Comparison of ENCODE assay signal across 1 cellular context in genomic region chr3:16516695-16517481, GRCh38.
TF ChIP-seq lines count a peak whose summit lies in the region.

No MANE protein-coding gene starts in this region.

TF ChIP-seq in GM12878, 131 proteins besides CTCF, POLR2A, EP300 and RAD21 (continued from another document and continues in another):
- TF ChIP-seq IRF5 (IDR thresholded peaks at IDR 0.05; ENCODE audit: borderline replicate concordance) (no peak), BHLHE40 (IDR thresholded peaks at IDR 0.05; ENCODE audit: borderline replicate concordance in 1 of 2, low read depth in 2 of 2, low read length in 1 of 2) (peak; percentile 38 to 78; a peak in 3 of 4 replicates), EED (IDR thresholded peaks at IDR 0.05; ENCODE audit: low read depth) (peak; percentile 71), RFX5 (IDR thresholded peaks at IDR 0.05; ENCODE audit: low read depth, low read length) (no peak), WRNIP1 (IDR thresholded peaks at IDR 0.05; ENCODE audit: borderline replicate concordance, low read depth, low read length) (no peak), NFIC (IDR thresholded peaks at IDR 0.05; ENCODE audit: low read depth, low read length) (no peak), ZNF384 (IDR thresholded peaks at IDR 0.05; ENCODE audit: borderline replicate concordance, low read depth, low read length) (peak; percentile 87), TAF1 (IDR thresholded peaks at IDR 0.05; ENCODE audit: borderline replicate concordance, low read depth, low read length) (0 out of 2 replicates have a peak, but pooled peaks have one; percentile 31), TCF3 (IDR thresholded peaks at IDR 0.05; ENCODE audit: borderline replicate concordance, insufficient read depth, low read depth, low read length) (no peak; the same call in 1 of the 2 replicates), RUNX3 (IDR thresholded peaks at IDR 0.05; ENCODE audit: low read length) (no peak), ZBTB33 (IDR thresholded peaks at IDR 0.05) (no peak), SMAD1 (IDR thresholded peaks at IDR 0.05; ENCODE audit: low read depth, partially characterized antibody) (no peak), PAX5 (IDR thresholded peaks at IDR 0.05; ENCODE audit: borderline replicate concordance, low read depth, low read length) (peak; percentile 67; the same call in 1 of the 2 replicates), FOS (IDR thresholded peaks at IDR 0.05; ENCODE audit: borderline replicate concordance, extremely low read depth, insufficient read length) (no peak), CREM (IDR thresholded peaks at IDR 0.05; ENCODE audit: low read depth) (0 out of 2 replicates have a peak, but pooled peaks have one; percentile 46), NFYA (IDR thresholded peaks at IDR 0.05; ENCODE audit: borderline replicate concordance, low read depth, low read length) (no peak), YBX1 (IDR thresholded peaks at IDR 0.05) (no peak), RBBP5 (conservative IDR thresholded peaks at IDR 0.05) (no peak), MTA2 (IDR thresholded peaks at IDR 0.05; ENCODE audit: low read depth) (peak; percentile 61), CEBPB (IDR thresholded peaks at IDR 0.05; ENCODE audit: borderline replicate concordance in 1 of 2, low read depth in 2 of 2, low read length in 2 of 2) (no peak), MAX (IDR thresholded peaks at IDR 0.05; ENCODE audit: low read depth, low read length) (no peak), SKIL (IDR thresholded peaks at IDR 0.05; ENCODE audit: low read depth, poor library complexity, severe bottlenecking) (no peak)
- TF ChIP-seq, protein P1, sequence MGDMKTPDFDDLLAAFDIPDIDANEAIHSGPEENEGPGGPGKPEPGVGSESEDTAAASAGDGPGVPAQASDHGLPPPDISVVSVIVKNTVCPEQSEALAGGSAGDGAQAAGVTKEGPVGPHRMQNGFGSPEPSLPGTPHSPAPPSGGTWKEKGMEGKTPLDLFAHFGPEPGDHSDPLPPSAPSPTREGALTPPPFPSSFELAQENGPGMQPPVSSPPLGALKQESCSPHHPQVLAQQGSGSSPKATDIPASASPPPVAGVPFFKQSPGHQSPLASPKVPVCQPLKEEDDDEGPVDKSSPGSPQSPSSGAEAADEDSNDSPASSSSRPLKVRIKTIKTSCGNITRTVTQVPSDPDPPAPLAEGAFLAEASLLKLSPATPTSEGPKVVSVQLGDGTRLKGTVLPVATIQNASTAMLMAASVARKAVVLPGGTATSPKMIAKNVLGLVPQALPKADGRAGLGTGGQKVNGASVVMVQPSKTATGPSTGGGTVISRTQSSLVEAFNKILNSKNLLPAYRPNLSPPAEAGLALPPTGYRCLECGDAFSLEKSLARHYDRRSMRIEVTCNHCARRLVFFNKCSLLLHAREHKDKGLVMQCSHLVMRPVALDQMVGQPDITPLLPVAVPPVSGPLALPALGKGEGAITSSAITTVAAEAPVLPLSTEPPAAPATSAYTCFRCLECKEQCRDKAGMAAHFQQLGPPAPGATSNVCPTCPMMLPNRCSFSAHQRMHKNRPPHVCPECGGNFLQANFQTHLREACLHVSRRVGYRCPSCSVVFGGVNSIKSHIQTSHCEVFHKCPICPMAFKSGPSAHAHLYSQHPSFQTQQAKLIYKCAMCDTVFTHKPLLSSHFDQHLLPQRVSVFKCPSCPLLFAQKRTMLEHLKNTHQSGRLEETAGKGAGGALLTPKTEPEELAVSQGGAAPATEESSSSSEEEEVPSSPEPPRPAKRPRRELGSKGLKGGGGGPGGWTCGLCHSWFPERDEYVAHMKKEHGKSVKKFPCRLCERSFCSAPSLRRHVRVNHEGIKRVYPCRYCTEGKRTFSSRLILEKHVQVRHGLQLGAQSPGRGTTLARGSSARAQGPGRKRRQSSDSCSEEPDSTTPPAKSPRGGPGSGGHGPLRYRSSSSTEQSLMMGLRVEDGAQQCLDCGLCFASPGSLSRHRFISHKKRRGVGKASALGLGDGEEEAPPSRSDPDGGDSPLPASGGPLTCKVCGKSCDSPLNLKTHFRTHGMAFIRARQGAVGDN (IDR thresholded peaks at IDR 0.05), result peak; percentile 96
- TF ChIP-seq, protein P2, sequence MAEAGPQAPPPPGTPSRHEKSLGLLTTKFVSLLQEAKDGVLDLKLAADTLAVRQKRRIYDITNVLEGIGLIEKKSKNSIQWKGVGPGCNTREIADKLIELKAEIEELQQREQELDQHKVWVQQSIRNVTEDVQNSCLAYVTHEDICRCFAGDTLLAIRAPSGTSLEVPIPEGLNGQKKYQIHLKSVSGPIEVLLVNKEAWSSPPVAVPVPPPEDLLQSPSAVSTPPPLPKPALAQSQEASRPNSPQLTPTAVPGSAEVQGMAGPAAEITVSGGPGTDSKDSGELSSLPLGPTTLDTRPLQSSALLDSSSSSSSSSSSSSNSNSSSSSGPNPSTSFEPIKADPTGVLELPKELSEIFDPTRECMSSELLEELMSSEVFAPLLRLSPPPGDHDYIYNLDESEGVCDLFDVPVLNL (IDR thresholded peaks at IDR 0.05; ENCODE audit: low read depth, low read length), result no peak
- TF ChIP-seq, protein P3, sequence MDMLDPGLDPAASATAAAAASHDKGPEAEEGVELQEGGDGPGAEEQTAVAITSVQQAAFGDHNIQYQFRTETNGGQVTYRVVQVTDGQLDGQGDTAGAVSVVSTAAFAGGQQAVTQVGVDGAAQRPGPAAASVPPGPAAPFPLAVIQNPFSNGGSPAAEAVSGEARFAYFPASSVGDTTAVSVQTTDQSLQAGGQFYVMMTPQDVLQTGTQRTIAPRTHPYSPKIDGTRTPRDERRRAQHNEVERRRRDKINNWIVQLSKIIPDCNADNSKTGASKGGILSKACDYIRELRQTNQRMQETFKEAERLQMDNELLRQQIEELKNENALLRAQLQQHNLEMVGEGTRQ (IDR thresholded peaks at IDR 0.05; ENCODE audit: borderline replicate concordance, low read depth, low read length), result no peak
- TF ChIP-seq, protein P4, sequence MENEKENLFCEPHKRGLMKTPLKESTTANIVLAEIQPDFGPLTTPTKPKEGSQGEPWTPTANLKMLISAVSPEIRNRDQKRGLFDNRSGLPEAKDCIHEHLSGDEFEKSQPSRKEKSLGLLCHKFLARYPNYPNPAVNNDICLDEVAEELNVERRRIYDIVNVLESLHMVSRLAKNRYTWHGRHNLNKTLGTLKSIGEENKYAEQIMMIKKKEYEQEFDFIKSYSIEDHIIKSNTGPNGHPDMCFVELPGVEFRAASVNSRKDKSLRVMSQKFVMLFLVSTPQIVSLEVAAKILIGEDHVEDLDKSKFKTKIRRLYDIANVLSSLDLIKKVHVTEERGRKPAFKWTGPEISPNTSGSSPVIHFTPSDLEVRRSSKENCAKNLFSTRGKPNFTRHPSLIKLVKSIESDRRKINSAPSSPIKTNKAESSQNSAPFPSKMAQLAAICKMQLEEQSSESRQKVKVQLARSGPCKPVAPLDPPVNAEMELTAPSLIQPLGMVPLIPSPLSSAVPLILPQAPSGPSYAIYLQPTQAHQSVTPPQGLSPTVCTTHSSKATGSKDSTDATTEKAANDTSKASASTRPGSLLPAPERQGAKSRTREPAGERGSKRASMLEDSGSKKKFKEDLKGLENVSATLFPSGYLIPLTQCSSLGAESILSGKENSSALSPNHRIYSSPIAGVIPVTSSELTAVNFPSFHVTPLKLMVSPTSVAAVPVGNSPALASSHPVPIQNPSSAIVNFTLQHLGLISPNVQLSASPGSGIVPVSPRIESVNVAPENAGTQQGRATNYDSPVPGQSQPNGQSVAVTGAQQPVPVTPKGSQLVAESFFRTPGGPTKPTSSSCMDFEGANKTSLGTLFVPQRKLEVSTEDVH (IDR thresholded peaks at IDR 0.05; ENCODE audit: low read depth, partially characterized antibody), result no peak
- TF ChIP-seq, protein P5, sequence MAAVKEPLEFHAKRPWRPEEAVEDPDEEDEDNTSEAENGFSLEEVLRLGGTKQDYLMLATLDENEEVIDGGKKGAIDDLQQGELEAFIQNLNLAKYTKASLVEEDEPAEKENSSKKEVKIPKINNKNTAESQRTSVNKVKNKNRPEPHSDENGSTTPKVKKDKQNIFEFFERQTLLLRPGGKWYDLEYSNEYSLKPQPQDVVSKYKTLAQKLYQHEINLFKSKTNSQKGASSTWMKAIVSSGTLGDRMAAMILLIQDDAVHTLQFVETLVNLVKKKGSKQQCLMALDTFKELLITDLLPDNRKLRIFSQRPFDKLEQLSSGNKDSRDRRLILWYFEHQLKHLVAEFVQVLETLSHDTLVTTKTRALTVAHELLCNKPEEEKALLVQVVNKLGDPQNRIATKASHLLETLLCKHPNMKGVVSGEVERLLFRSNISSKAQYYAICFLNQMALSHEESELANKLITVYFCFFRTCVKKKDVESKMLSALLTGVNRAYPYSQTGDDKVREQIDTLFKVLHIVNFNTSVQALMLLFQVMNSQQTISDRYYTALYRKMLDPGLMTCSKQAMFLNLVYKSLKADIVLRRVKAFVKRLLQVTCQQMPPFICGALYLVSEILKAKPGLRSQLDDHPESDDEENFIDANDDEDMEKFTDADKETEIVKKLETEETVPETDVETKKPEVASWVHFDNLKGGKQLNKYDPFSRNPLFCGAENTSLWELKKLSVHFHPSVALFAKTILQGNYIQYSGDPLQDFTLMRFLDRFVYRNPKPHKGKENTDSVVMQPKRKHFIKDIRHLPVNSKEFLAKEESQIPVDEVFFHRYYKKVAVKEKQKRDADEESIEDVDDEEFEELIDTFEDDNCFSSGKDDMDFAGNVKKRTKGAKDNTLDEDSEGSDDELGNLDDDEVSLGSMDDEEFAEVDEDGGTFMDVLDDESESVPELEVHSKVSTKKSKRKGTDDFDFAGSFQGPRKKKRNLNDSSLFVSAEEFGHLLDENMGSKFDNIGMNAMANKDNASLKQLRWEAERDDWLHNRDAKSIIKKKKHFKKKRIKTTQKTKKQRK (IDR thresholded peaks at IDR 0.05; ENCODE audit: low read depth, low read length), result no peak; the same call in 1 of the 2 replicates
- TF ChIP-seq, protein P6, sequence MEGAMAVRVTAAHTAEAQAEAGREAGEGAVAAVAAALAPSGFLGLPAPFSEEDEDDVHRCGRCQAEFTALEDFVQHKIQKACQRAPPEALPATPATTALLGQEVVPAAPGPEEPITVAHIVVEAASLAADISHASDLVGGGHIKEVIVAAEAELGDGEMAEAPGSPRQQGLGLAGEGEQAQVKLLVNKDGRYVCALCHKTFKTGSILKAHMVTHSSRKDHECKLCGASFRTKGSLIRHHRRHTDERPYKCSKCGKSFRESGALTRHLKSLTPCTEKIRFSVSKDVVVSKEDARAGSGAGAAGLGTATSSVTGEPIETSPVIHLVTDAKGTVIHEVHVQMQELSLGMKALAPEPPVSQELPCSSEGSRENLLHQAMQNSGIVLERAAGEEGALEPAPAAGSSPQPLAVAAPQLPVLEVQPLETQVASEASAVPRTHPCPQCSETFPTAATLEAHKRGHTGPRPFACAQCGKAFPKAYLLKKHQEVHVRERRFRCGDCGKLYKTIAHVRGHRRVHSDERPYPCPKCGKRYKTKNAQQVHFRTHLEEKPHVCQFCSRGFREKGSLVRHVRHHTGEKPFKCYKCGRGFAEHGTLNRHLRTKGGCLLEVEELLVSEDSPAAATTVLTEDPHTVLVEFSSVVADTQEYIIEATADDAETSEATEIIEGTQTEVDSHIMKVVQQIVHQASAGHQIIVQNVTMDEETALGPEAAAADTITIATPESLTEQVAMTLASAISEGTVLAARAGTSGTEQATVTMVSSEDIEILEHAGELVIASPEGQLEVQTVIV (IDR thresholded peaks at IDR 0.05; ENCODE audit: borderline replicate concordance, partially characterized antibody), result no peak
- TF ChIP-seq, protein P7, sequence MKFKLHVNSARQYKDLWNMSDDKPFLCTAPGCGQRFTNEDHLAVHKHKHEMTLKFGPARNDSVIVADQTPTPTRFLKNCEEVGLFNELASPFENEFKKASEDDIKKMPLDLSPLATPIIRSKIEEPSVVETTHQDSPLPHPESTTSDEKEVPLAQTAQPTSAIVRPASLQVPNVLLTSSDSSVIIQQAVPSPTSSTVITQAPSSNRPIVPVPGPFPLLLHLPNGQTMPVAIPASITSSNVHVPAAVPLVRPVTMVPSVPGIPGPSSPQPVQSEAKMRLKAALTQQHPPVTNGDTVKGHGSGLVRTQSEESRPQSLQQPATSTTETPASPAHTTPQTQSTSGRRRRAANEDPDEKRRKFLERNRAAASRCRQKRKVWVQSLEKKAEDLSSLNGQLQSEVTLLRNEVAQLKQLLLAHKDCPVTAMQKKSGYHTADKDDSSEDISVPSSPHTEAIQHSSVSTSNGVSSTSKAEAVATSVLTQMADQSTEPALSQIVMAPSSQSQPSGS (IDR thresholded peaks at IDR 0.05; ENCODE audit: low read length), result no peak
